In the genomic region with DNA sequence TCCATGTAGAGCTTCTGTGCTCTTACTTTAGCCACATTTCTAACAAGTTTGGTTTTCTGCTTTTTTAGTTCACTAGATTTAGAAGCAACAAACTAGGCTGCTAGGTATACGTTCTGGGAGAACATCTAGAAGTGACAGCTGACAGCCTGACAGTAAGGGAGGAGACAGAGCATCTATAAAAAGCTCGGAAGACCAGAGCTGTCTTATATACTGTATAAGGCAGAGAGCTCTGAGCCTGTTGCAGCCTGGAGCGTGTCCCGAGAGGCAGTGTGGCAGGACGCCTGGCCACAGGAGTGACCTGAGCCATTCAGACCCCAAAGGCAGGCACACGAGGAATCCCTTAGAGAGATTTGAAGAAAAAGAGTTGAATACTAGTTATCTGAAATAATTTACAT, we compare ENCODE assay signal across 1 cellular context.
TF ChIP-seq lines count a peak whose summit lies in the region.

No MANE protein-coding gene starts in this region.

TF ChIP-seq in GM23338, 12 proteins besides CTCF, POLR2A, EP300 and RAD21 (continued from another document):
- no peak for TF ChIP-seq ZNF462 (CRISPR knock-in tag; IDR thresholded peaks at IDR 0.05)
- TF ChIP-seq, protein P1, sequence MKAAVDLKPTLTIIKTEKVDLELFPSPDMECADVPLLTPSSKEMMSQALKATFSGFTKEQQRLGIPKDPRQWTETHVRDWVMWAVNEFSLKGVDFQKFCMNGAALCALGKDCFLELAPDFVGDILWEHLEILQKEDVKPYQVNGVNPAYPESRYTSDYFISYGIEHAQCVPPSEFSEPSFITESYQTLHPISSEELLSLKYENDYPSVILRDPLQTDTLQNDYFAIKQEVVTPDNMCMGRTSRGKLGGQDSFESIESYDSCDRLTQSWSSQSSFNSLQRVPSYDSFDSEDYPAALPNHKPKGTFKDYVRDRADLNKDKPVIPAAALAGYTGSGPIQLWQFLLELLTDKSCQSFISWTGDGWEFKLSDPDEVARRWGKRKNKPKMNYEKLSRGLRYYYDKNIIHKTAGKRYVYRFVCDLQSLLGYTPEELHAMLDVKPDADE (IDR thresholded peaks at IDR 0.05), result no peak
